In the genomic region with DNA sequence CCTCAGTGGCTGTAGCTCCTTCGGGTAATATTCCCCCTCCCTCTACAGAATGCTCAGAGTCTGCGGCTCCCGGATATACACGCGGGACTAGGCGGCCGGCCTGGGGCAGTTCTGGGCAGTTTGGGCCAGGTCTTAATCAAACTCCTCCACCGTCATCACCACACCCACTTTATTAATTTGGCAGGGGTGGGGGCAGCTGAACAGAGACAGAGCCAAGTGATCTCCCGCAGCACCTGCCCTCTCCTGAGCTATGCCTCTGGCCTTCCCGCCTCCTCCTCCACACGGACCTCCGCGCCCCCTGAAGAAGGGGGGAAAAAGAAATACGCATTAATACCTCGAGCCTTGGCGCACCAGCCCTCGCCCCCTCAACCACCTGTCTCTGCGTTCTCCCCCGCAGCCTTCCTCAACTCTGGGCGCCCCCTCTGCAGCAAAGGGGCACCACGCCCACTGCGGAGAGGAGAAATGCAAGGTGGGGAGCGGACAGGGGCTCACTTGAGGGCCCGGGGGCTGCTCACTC, we compare ENCODE assay signal across 8 cellular contexts. TPM values are rescaled to one million over a fixed set of nuclear protein-coding genes. Genes with fewer than 3 reads are reported as not detected.
DNase-seq lines count a peak whose midpoint lies in the region; ATAC-seq and TF ChIP-seq lines count a peak whose summit lies in the region.

No MANE protein-coding gene starts in this region.

- no peak for TF ChIP-seq POLR2A in testis (IDR thresholded peaks at IDR 0.05)

- no peak overlapping the region for H3K27ac Mint-ChIP-seq in GM23338

- H3K4me1 ChIP-seq in GM23338 (ENCODE audit: insufficient read depth), result peaks cover 7% of the 10 kb centered on the region; the same call in 1 of the 2 replicates
- H3K4me1 ChIP-seq in SJCRH30, result no peaks in the 10 kb centered on the region
- peaks cover 34% of the 10 kb centered on the region for H3K4me1 ChIP-seq in testis

- 0 out of 2 replicates have a peak, but pooled peaks cover 4% of the 10 kb centered on the region for H3F3A ChIP-seq in GM23338 (replicated peaks; ENCODE audit: low read depth)

- H3K4me3 ChIP-seq in GM23338 (peak overlapping the region; percentile 68), SJCRH30 (peak overlapping the region; percentile 66), dorsolateral prefrontal cortex (peak overlapping the region; percentile 74 to 99 (median 87)), testis (peak overlapping the region; percentile 71 to 76)

- H3K36me3 Mint-ChIP-seq in GM23338 (ENCODE audit: low read depth), result no peaks in the 10 kb centered on the region

- WGBS in testis, 2 donors, result 0 to 2% methylated on average over 14 to 24 of the region's 24 CpGs

- H3K9me3 Mint-ChIP-seq in GM23338, result no peaks in the 10 kb centered on the region

- H3K27me3 Mint-ChIP-seq in GM23338 (ENCODE audit: insufficient read depth, low read depth, poor library complexity), result peaks cover 19% of the 10 kb centered on the region

- H3K36me3 ChIP-seq in GM23338 (ENCODE audit: insufficient read depth) (no peaks in the 10 kb centered on the region), SJCRH30 (no peaks in the 10 kb centered on the region), testis (ENCODE audit: low read depth, missing control alignments) (no peaks in the 10 kb centered on the region)

- H3K4me3 Mint-ChIP-seq in GM23338, result peak overlapping the region; percentile 69

- peaks cover 28% of the 10 kb centered on the region for H3K27me3 ChIP-seq in GM23338 (ENCODE audit: insufficient read depth)
- peaks cover 5% of the 10 kb centered on the region; the same call in 1 of the 2 replicates for H3K27me3 ChIP-seq in SJCRH30
- H3K27me3 ChIP-seq in dorsolateral prefrontal cortex, result no peaks in the 10 kb centered on the region
- no peaks in the 10 kb centered on the region for H3K27me3 ChIP-seq in testis

- H4K20me1 ChIP-seq in GM23338 (replicated peaks; ENCODE audit: insufficient read depth), result no peaks in the 10 kb centered on the region

- peaks cover 16% of the 10 kb centered on the region for H3K4me1 Mint-ChIP-seq in GM23338

- H3K9me2 ChIP-seq in GM23338 (ENCODE audit: insufficient read depth), result no peaks in the 10 kb centered on the region

- ATAC-seq in GM23338 (peak; percentile 53), GM19452 (IDR thresholded peaks at IDR 0.05; ENCODE audit: unreplicated experiment) (no peak)

- DNase-seq in Caki2 (ENCODE audit: low read depth), result peak; percentile 8
- peak; percentile 39 for DNase-seq in GM23338 (ENCODE audit: low spot score)
- DNase-seq in SJCRH30, result no peak
- peak in 1 of 10 donors; percentile 49 for DNase-seq in dorsolateral prefrontal cortex
- DNase-seq in lung microvascular endothelial cell (ENCODE audit: low read depth in 2 of 2), result peak; percentile 31 to 52
- DNase-seq in testis, result peak; percentile 71
- DNase-seq in GOT3 (lab: John Stamatoyannopoulos, UW), result no peak

- TF ChIP-seq CTCF in GM23338 (conservative IDR thresholded peaks at IDR 0.05; ENCODE audit: low read depth in 2 of 2), result no peak
- TF ChIP-seq CTCF in dorsolateral prefrontal cortex (IDR thresholded peaks at IDR 0.05 in 54 of 56, conservative IDR thresholded peaks at IDR 0.05 in 2 of 56; ENCODE audit: low read depth in 1 of 56, partially characterized antibody in 56 of 56), result peak in 2 of 56 donors; percentile 4 to 22
- TF ChIP-seq CTCF in testis (IDR thresholded peaks at IDR 0.05), result no peak

- H3K9me3 ChIP-seq in SJCRH30 (replicated peaks) (no peaks in the 10 kb centered on the region), testis (no peaks in the 10 kb centered on the region)

- peak overlapping the region; percentile 96 for H2AFZ ChIP-seq in GM23338

- H3K4me2 ChIP-seq in GM23338, result peak overlapping the region; percentile 92

- H3K27ac ChIP-seq in GM23338 (ENCODE audit: low read depth) (no peak overlapping the region), SJCRH30 (no peak overlapping the region), dorsolateral prefrontal cortex (peak overlapping the region; percentile 69 to 99 (median 96)), testis (peak overlapping the region; percentile 84 to 93)

- no peaks in the 10 kb centered on the region for H3K79me2 ChIP-seq in GM23338 (replicated peaks; ENCODE audit: insufficient read depth)

- intact Hi-C loops in dorsolateral prefrontal cortex (cut with DNase I), result loop anchor here in 1 of 2 donors (2.0 kb wide), 1 partner anchor 42 kb away; no protein-coding TSS in a partner anchor
- intact Hi-C loops in testis (cut with DNase I; ENCODE audit: low total_unique reads), result loop anchor here (5.0 kb wide), 1 partner anchor 46 kb away; no protein-coding TSS in a partner anchor

- in situ Hi-C loops in Caki2 (cut with HindIII; ENCODE audit: low pct_unique_long_range_greater_than_20kb, low sequenced_read_pairs), result no loop called here

TF ChIP-seq in GM23338, 12 proteins besides CTCF, POLR2A, EP300 and RAD21 (continues in another document):
- TF ChIP-seq POLR2AphosphoS5 (IDR thresholded peaks at IDR 0.05; ENCODE audit: low read depth), result no peak
- no peak for TF ChIP-seq CREB1 (CRISPR knock-in tag; IDR thresholded peaks at IDR 0.05; ENCODE audit: low read depth)
- TF ChIP-seq, protein P1, sequence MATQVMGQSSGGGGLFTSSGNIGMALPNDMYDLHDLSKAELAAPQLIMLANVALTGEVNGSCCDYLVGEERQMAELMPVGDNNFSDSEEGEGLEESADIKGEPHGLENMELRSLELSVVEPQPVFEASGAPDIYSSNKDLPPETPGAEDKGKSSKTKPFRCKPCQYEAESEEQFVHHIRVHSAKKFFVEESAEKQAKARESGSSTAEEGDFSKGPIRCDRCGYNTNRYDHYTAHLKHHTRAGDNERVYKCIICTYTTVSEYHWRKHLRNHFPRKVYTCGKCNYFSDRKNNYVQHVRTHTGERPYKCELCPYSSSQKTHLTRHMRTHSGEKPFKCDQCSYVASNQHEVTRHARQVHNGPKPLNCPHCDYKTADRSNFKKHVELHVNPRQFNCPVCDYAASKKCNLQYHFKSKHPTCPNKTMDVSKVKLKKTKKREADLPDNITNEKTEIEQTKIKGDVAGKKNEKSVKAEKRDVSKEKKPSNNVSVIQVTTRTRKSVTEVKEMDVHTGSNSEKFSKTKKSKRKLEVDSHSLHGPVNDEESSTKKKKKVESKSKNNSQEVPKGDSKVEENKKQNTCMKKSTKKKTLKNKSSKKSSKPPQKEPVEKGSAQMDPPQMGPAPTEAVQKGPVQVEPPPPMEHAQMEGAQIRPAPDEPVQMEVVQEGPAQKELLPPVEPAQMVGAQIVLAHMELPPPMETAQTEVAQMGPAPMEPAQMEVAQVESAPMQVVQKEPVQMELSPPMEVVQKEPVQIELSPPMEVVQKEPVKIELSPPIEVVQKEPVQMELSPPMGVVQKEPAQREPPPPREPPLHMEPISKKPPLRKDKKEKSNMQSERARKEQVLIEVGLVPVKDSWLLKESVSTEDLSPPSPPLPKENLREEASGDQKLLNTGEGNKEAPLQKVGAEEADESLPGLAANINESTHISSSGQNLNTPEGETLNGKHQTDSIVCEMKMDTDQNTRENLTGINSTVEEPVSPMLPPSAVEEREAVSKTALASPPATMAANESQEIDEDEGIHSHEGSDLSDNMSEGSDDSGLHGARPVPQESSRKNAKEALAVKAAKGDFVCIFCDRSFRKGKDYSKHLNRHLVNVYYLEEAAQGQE (IDR thresholded peaks at IDR 0.05; ENCODE audit: unreplicated experiment), result no peak

RNA-seq across cellular contexts. Expression of a gene that starts 42.6 kb away (rescaled TPM):
- not detected in 2 replicates for total RNA-seq in Caki2 (2014; rRNA removed; shearing (Covaris generic); ENCODE audit: low replicate concordance)
- 0.07 and 0.23 TPM in 2 replicates for total RNA-seq in GM23338 (2014; rRNA removed; shearing (Covaris generic))
- polyA plus RNA-seq in GM23338 (2016; fragmentation: Nextera tagmentation; extraction: Ambion mirVana) (0.09 and 0.18 TPM in 2 replicates), testis (ENCODE audit: insufficient read depth, low read depth, low replicate concordance) (70.7 TPM)
- total RNA-seq in SJCRH30 (2014; rRNA removed; shearing (Covaris generic)), result 0.36 and 0.43 TPM in 2 replicates
- total RNA-seq in dorsolateral prefrontal cortex (10 to 100 TPM in 99 of 120 experiments, 1 to 10 TPM in 21; 3.4 to 46.4 (median 15.4) TPM), lung microvascular endothelial cell (14.7 and 25.9 TPM in 2 replicates), testis (10 to 100 TPM; 28.3 to 32.5 TPM)

Comparison
In these comparisons a context has a peak if more than half of its experiments do, and no peak if none do; other contexts are left out.
1. DNase-seq: peak in Caki2 (single experiment), GM23338 (single experiment), lung microvascular endothelial cell (2 of 2) and testis (single experiment); none in SJCRH30 (0 of 2) and GOT3 (single experiment).
2. H3K27ac ChIP-seq: peak in dorsolateral prefrontal cortex (59 of 59) and testis (2 of 2); none in GM23338 (single experiment) and SJCRH30 (single experiment).
3. Peak in every context shown above with its lines, with median percentiles within 50 percentile points of each other: H3K4me3 ChIP-seq.